14 cellular contexts compared by ENCODE assay signal in genomic region chr16:80825365-80825758, GRCh38. TPM values are rescaled to one million over a fixed set of nuclear protein-coding genes. Genes with fewer than 3 reads are reported as not detected.
DNase-seq lines count a peak whose midpoint lies in the region; ATAC-seq, FAIRE-seq and TF ChIP-seq lines count a peak whose summit lies in the region.
"Had no signal": no experiment of that assay in that cellular context is flagged by ENCODE, and none has a peak within 500 bp of the region (broad histone marks: within the 10 kb centered on the region; RNA-seq: fewer than 3 reads in every experiment).

No MANE protein-coding gene starts in this region.

- H4K5ac ChIP-seq in IMR-90 (ENCODE audit: low read depth, low read length) (no peak overlapping the region), H1 (ENCODE audit: insufficient read length, low read depth, low read length) (no peak overlapping the region)

- dilution Hi-C loops in IMR-90 (cut with HindIII; ENCODE audit: low sequenced_read_pairs, unreplicated experiment), result no loop called here

- TF ChIP-seq RAD21 in A549 (conservative IDR thresholded peaks at IDR 0.05 in 1 of 2, IDR thresholded peaks at IDR 0.05 in 1 of 2), result no peak
- TF ChIP-seq RAD21 in IMR-90 (IDR thresholded peaks at IDR 0.05; ENCODE audit: low read length), result no peak
- TF ChIP-seq RAD21 in H1 (IDR thresholded peaks at IDR 0.05 in 1 of 2, conservative IDR thresholded peaks at IDR 0.05 in 1 of 2; ENCODE audit: low read depth in 2 of 2, low read length in 2 of 2), result no peak

- H3K9ac ChIP-seq in IMR-90 (ENCODE audit: low read depth, low read length) (no peak overlapping the region), H1 (replicated peaks in 1 of 4; ENCODE audit: extremely low read depth in 1 of 4, low read depth in 3 of 4, low read length in 3 of 4) (no peak overlapping the region)
- H3K9ac ChIP-seq: BLaER1 had no signal

- H3K79me2 ChIP-seq in H1 (ENCODE audit: control insufficient read depth in 1 of 2, insufficient read depth in 2 of 2, low read length in 2 of 2), result no peaks in the 10 kb centered on the region

- TF ChIP-seq CTCF in A549 (IDR thresholded peaks at IDR 0.05) (no peak), IMR-90 (conservative IDR thresholded peaks at IDR 0.05; ENCODE audit: low read depth, low read length) (no peak), H1 (IDR thresholded peaks at IDR 0.05; ENCODE audit: control extremely low read depth in 1 of 3, insufficient read depth in 1 of 3, low read depth in 1 of 3, low read length in 3 of 3) (no peak)
- TF ChIP-seq CTCF in CD8-positive, alpha-beta T cell (IDR thresholded peaks at IDR 0.05), result no peak

- H3K27ac ChIP-seq in A549 (no peak overlapping the region), IMR-90 (ENCODE audit: insufficient read depth, low read length) (no peak overlapping the region), H1 (ENCODE audit: low read depth, low read length) (no peak overlapping the region)
- no peak overlapping the region for H3K27ac ChIP-seq in CD8-positive, alpha-beta T cell (ENCODE audit: low read depth, low read length)
- H3K27ac ChIP-seq: BLaER1 had no signal

- H3K4me3 ChIP-seq in A549 (no peak overlapping the region), IMR-90 (ENCODE audit: insufficient read depth, low read depth, low read length) (no peak overlapping the region), H1 (ENCODE audit: extremely low read depth in 1 of 4, insufficient read depth in 2 of 4, low read depth in 3 of 4, low read length in 4 of 4) (no peak overlapping the region)
- H3K4me3 ChIP-seq in CD8-positive, alpha-beta T cell (ENCODE audit: low read depth, low read length), result no peak overlapping the region
- H3K4me3 ChIP-seq: BLaER1 had no signal

- H3K4me1 ChIP-seq in A549 (no peaks in the 10 kb centered on the region), IMR-90 (ENCODE audit: control insufficient read depth, insufficient read depth, low read length) (no peaks in the 10 kb centered on the region), H1 (replicated peaks in 1 of 4; ENCODE audit: control insufficient read depth in 3 of 4, insufficient read depth in 4 of 4, low read length in 3 of 4) (no peaks in the 10 kb centered on the region)
- no peaks in the 10 kb centered on the region for H3K4me1 ChIP-seq in CD8-positive, alpha-beta T cell (ENCODE audit: insufficient read depth, low read length)
- H3K4me1 ChIP-seq: BE2C, Caco-2 had no signal

- H2BK5ac ChIP-seq in IMR-90 (ENCODE audit: low read depth, low read length, poor library complexity, severe bottlenecking) (no peak overlapping the region), H1 (ENCODE audit: low read depth, low read length) (no peak overlapping the region)

- H3K36me3 ChIP-seq in IMR-90 (ENCODE audit: control insufficient read depth, insufficient read depth, low read length), result no peaks in the 10 kb centered on the region
- no peaks in the 10 kb centered on the region for H3K36me3 ChIP-seq in H1 (ENCODE audit: control insufficient read depth in 2 of 4, insufficient read depth in 4 of 4, low read length in 3 of 4)
- no peaks in the 10 kb centered on the region for H3K36me3 ChIP-seq in CD8-positive, alpha-beta T cell (ENCODE audit: insufficient read depth, low read length)
- H3K36me3 ChIP-seq: BE2C, BLaER1 had no signal

- H4K91ac ChIP-seq in IMR-90 (ENCODE audit: insufficient read depth, low read depth, low read length), result no peak overlapping the region
- no peak overlapping the region for H4K91ac ChIP-seq in H1 (replicated peaks; ENCODE audit: insufficient read length, low read length)

- intact Hi-C loops in IMR-90 (cut with micrococcal nuclease), result loop anchor here (5.0 kb wide), 1 partner anchor 298 kb away; no protein-coding TSS in a partner anchor
- intact Hi-C loops in CD8-positive, alpha-beta T cell (cut with DNase I, micrococcal nuclease), result loop anchor here in 1 of 2 experiments (2.0 kb wide), 1 partner anchor 299 kb away; no protein-coding TSS in a partner anchor

- H3K23ac ChIP-seq in IMR-90 (ENCODE audit: low read depth, low read length), result no peak overlapping the region
- no peak overlapping the region for H3K23ac ChIP-seq in H1 (ENCODE audit: insufficient read length)

- no peaks in the 10 kb centered on the region for H3K4me1 Mint-ChIP-seq in T-cell
- peaks cover 2% of the 10 kb centered on the region for H3K4me1 Mint-ChIP-seq in CD8-positive, alpha-beta T cell (ENCODE audit: low read depth)
- H3K4me1 Mint-ChIP-seq: CD14-positive monocyte had no signal

- H3K56ac ChIP-seq in IMR-90 (ENCODE audit: extremely low read depth, insufficient read depth, low read length) (no peak overlapping the region), H1 (replicated peaks; ENCODE audit: insufficient read length, low read depth, low read length) (no peak overlapping the region)

- no peak overlapping the region for H3K14ac ChIP-seq in IMR-90 (replicated peaks; ENCODE audit: low read depth, low read length)
- H3K14ac ChIP-seq in H1 (ENCODE audit: insufficient read length), result no peak overlapping the region

- no peaks in the 10 kb centered on the region for H3K36me3 Mint-ChIP-seq in T-cell
- no peaks in the 10 kb centered on the region for H3K36me3 Mint-ChIP-seq in CD8-positive, alpha-beta T cell
- H3K36me3 Mint-ChIP-seq: CD14-positive monocyte; CD4-positive, alpha-beta memory T cell; CD4-positive, CD25-positive, alpha-beta regulatory T cell had no signal

- H3K79me1 ChIP-seq in IMR-90 (ENCODE audit: low read depth in 1 of 2, low read length in 2 of 2), result no peaks in the 10 kb centered on the region
- no peaks in the 10 kb centered on the region for H3K79me1 ChIP-seq in H1 (ENCODE audit: low read depth, low read length)

- H2BK15ac ChIP-seq in IMR-90 (ENCODE audit: low read depth, low read length), result no peak overlapping the region
- H2BK15ac ChIP-seq in H1 (ENCODE audit: low read length), result no peak overlapping the region

- no peaks in the 10 kb centered on the region for H4K20me1 ChIP-seq in IMR-90 (ENCODE audit: insufficient read depth, low read length)
- no peaks in the 10 kb centered on the region for H4K20me1 ChIP-seq in H1 (replicated peaks in 1 of 2; ENCODE audit: control insufficient read depth in 1 of 2, insufficient read depth in 2 of 2, low read length in 2 of 2)
- H4K20me1 ChIP-seq: BLaER1 had no signal

- POLR2A ChIA-PET in A549 (lab: Yijun Ruan, JAX) (interaction anchor here (0.6 kb wide), 1 partner anchor 408 kb away, joined by 6 read pairs; no protein-coding TSS in a partner anchor), IMR-90 (lab: Charles Lee; ENCODE audit: unreplicated experiment) (no interaction called here), H1 (lab: Charles Lee; ENCODE audit: partially characterized antibody) (no interaction called here), T-cell (lab: Charles Lee) (no interaction called here)
- POLR2A ChIA-PET in CD8-positive, alpha-beta T cell (lab: Charles Lee), result no interaction called here

- no peaks in the 10 kb centered on the region for H3K27me3 ChIP-seq in IMR-90 (ENCODE audit: control insufficient read depth, insufficient read depth, low read length)
- H3K27me3 ChIP-seq in H1 (replicated peaks in 1 of 4; ENCODE audit: control insufficient read depth in 3 of 4, extremely low read depth in 1 of 4, insufficient read depth in 3 of 4, low read length in 3 of 4), result no peaks in the 10 kb centered on the region
- no peaks in the 10 kb centered on the region for H3K27me3 ChIP-seq in CD8-positive, alpha-beta T cell (ENCODE audit: insufficient read depth, low read length)
- H3K27me3 ChIP-seq: BE2C, BLaER1 had no signal

- peaks cover 4 to 7% of the 10 kb centered on the region in 2 donors for H3K27me3 Mint-ChIP-seq in T-cell
- peaks cover 6% of the 10 kb centered on the region for H3K27me3 Mint-ChIP-seq in CD8-positive, alpha-beta T cell (ENCODE audit: low read depth)

- H3K4me3 Mint-ChIP-seq in T-cell, result no peak overlapping the region
- H3K4me3 Mint-ChIP-seq in CD8-positive, alpha-beta T cell, result no peak overlapping the region
- H3K4me3 Mint-ChIP-seq: CD14-positive monocyte; CD4-positive, alpha-beta memory T cell; CD4-positive, CD25-positive, alpha-beta regulatory T cell had no signal

- H3K23me2 ChIP-seq in H1 (ENCODE audit: low read depth, low read length), result no peaks in the 10 kb centered on the region

- H3K9me1 ChIP-seq in IMR-90 (ENCODE audit: insufficient read depth, low read length), result no peaks in the 10 kb centered on the region

- H2AK5ac ChIP-seq in IMR-90 (ENCODE audit: low read depth, low read length) (no peak overlapping the region), H1 (ENCODE audit: low read depth, low read length) (no peak overlapping the region)

- FAIRE-seq in A549 (lab: Jason Lieb, UNC) (no peak), H1 (lab: Jason Lieb, UNC) (no peak)
- FAIRE-seq: D721Med had no signal

- CTCF ChIA-PET in A549 (lab: Yijun Ruan, JAX) (interaction anchor here (0.6 to 1.8 kb wide), 9 partner anchors 8 to 211 kb away, joined by 3 to 5 read pairs (median 3); partner anchors contain the start of gene ATMIN), IMR-90 (lab: Yijun Ruan, JAX) (interaction anchor here (0.6 to 1.7 kb wide), 6 partner anchors 13 to 368 kb away, joined by 3 to 7 read pairs (median 3); no protein-coding TSS in a partner anchor), H1 (lab: Charles Lee; ENCODE audit: partially characterized antibody) (interaction anchor here (0.6 to 2.5 kb wide), 12 partner anchors 8 to 298 kb away, joined by 3 to 15 read pairs (median 4); no protein-coding TSS in a partner anchor), T-cell (lab: Charles Lee) (interaction anchor here (0.6 to 1.3 kb wide), 5 partner anchors 17 to 325 kb away, joined by 4 read pairs; no protein-coding TSS in a partner anchor)
- CTCF ChIA-PET in CD8-positive, alpha-beta T cell (lab: Charles Lee), result interaction anchor here (0.7 to 4.1 kb wide), 8 partner anchors 8 to 303 kb away, joined by 3 to 34 read pairs (median 4); no protein-coding TSS in a partner anchor

- WGBS in A549 (ENCODE audit: missing lambda C conversion rate), result 85% methylated on average over 1 of the region's 1 CpG
- WGBS in IMR-90 (ENCODE audit: extremely low coverage in 2 of 2, insufficient read length in 1 of 2), 2 experiments, result no CpG with 5 or more reads among the region's 1 CpG
- 96% methylated on average over 1 of the region's 1 CpG; no CpG with 5 or more reads in 1 of the 2 experiments for WGBS in H1 (ENCODE audit: extremely low coverage in 1 of 2, insufficient coverage in 1 of 2, insufficient read length in 1 of 2, insufficient replicate concordance in 2 of 2, low coverage in 1 of 2, low lambda C conversion rate in 2 of 2, missing lambda C conversion rate in 1 of 2), 2 experiments

- no peak overlapping the region for H2BK12ac ChIP-seq in H1 (ENCODE audit: low read depth, low read length)

- H4K8ac ChIP-seq in IMR-90 (ENCODE audit: low read depth in 2 of 2, low read length in 2 of 2), result no peak overlapping the region
- H4K8ac ChIP-seq in H1 (ENCODE audit: extremely low read depth, insufficient read depth, low read length), result no peak overlapping the region

- no peak overlapping the region for H3K4ac ChIP-seq in IMR-90 (ENCODE audit: low read depth, low read length)
- no peak overlapping the region for H3K4ac ChIP-seq in H1 (replicated peaks; ENCODE audit: insufficient read length, low read depth, low read length)

- in situ Hi-C loops in IMR-90 (cut with MboI; ENCODE audit: low sequenced_read_pairs), result no loop called here

- H2AK9ac ChIP-seq in IMR-90 (replicated peaks; ENCODE audit: low read depth, low read length, poor library complexity), result no peak overlapping the region

- TF ChIP-seq EP300 in A549 (IDR thresholded peaks at IDR 0.05) (no peak), H1 (IDR thresholded peaks at IDR 0.05; ENCODE audit: borderline replicate concordance in 1 of 2, low read depth in 2 of 2, low read length in 2 of 2) (no peak)

- H2BK120ac ChIP-seq in IMR-90 (ENCODE audit: low read depth, low read length), result no peak overlapping the region
- no peak overlapping the region for H2BK120ac ChIP-seq in H1 (replicated peaks; ENCODE audit: low read depth, low read length)

- no peak overlapping the region for H3K27ac Mint-ChIP-seq in T-cell
- H3K27ac Mint-ChIP-seq in CD8-positive, alpha-beta T cell, result no peak overlapping the region
- H3K27ac Mint-ChIP-seq: CD14-positive monocyte; CD4-positive, alpha-beta memory T cell; CD4-positive, CD25-positive, alpha-beta regulatory T cell had no signal

- TF ChIP-seq POLR2A in A549 (IDR thresholded peaks at IDR 0.05; ENCODE audit: low read length) (no peak), IMR-90 (IDR thresholded peaks at IDR 0.05; ENCODE audit: low read depth, low read length) (no peak), H1 (IDR thresholded peaks at IDR 0.05; ENCODE audit: control extremely low read depth in 1 of 2, low read depth in 2 of 2, low read length in 2 of 2) (no peak)

- H3K4me2 ChIP-seq in A549, result no peak overlapping the region
- H3K4me2 ChIP-seq in IMR-90 (ENCODE audit: low read depth, low read length), result no peak overlapping the region
- H3K4me2 ChIP-seq in H1 (ENCODE audit: insufficient read depth in 1 of 2, low read depth in 2 of 2, low read length in 2 of 2), result no peak overlapping the region
- H3K4me2 ChIP-seq: BLaER1 had no signal

- no TSS peak for BruUV-seq in IMR-90 (replicated peaks; lab: Mats Ljungman, UMichigan)

- no peak overlapping the region for H3K18ac ChIP-seq in IMR-90 (ENCODE audit: low read depth, low read length)
- H3K18ac ChIP-seq in H1 (ENCODE audit: extremely low read depth, low read length), result no peak overlapping the region

- DNase-seq in A549 (ENCODE audit: low read depth in 1 of 2, low spot score in 1 of 2) (no peak), IMR-90 (no peak), H1 (ENCODE audit: low read depth in 1 of 2, low spot score in 2 of 2) (no peak), T-cell (no peak), HPDE6-E6E7 (ENCODE audit: extremely low spot score) (no peak)
- no peak for DNase-seq in CD8-positive, alpha-beta T cell
- DNase-seq: GF-D8 had no signal

- H2AFZ ChIP-seq in IMR-90 (replicated peaks; ENCODE audit: low read length, poor library complexity) (no peak overlapping the region), H1 (ENCODE audit: low read length) (no peak overlapping the region)

- no peaks in the 10 kb centered on the region for H3K9me3 Mint-ChIP-seq in T-cell
- H3K9me3 Mint-ChIP-seq in CD8-positive, alpha-beta T cell, result no peaks in the 10 kb centered on the region
- H3K9me3 Mint-ChIP-seq: CD14-positive monocyte; CD4-positive, alpha-beta memory T cell; CD4-positive, CD25-positive, alpha-beta regulatory T cell had no signal

- H2BK20ac ChIP-seq in IMR-90 (ENCODE audit: low read depth, low read length) (no peak overlapping the region), H1 (ENCODE audit: low read length) (no peak overlapping the region)

- ATAC-seq in A549 (no peak), IMR-90 (ENCODE audit: low read depth) (no peak), T-cell (replicated peaks in 1 of 4) (no peak)
- ATAC-seq in CD8-positive, alpha-beta T cell, result no peak

- H3K9me3 ChIP-seq in A549 (peaks cover 13% of the 10 kb centered on the region), IMR-90 (ENCODE audit: control insufficient read depth, insufficient read depth, low read length) (no peaks in the 10 kb centered on the region), H1 (ENCODE audit: insufficient read depth in 2 of 2, low read depth in 1 of 2, low read length in 1 of 2) (peaks cover 0 to 9% of the 10 kb centered on the region in 2 experiments; a peak in 1 of 4 replicates)
- H3K9me3 ChIP-seq in CD8-positive, alpha-beta T cell (ENCODE audit: low read length), result no peaks in the 10 kb centered on the region
- H3K9me3 ChIP-seq: BE2C, BLaER1, Caco-2 had no signal

RNA-seq across cellular contexts. Expression of gene CDYL2, which starts 21.0 kb away (rescaled TPM):
- polyA plus RNA-seq in A549 (2011; rRNA removed) (0.09 and 0.10 TPM in 2 replicates), A549 (2017; fragmentation: RNase III; extraction: RNeasy Plus Mini Kit Qiagen cat#74134 plus additional on column Dnase treatment) (0.03 to 0.07 TPM (median 0.05 TPM) in 3 replicates), IMR-90 (2012; rRNA removed) (0.93 and 1.2 TPM in 2 replicates), H1 (2011; rRNA removed) (0.33 and 0.38 TPM in 2 replicates)
- 0.04 TPM in 2 replicates for polyA plus RNA-seq in A549 (2012; cell fraction: cytosol; rRNA removed)
- 0.05 and 0.07 TPM in 2 replicates for polyA plus RNA-seq in A549 (2012; cell fraction: nucleus; rRNA removed)
- 0.19 and 0.95 TPM in 2 replicates for polyA minus RNA-seq in A549 (2011; rRNA and poly(A)+ RNA removed)
- total RNA-seq in IMR-90 (2012; rRNA removed) (3.9 and 4.4 TPM in 2 replicates), T-cell (10 to 100 TPM; 15.4 to 45.4 (median 32.1) TPM)
- polyA plus RNA-seq in IMR-90 (2012; cell fraction: cytosol; rRNA removed), result 0.40 and 0.66 TPM in 2 replicates
- 0.91 and 1.8 TPM in 2 replicates for polyA plus RNA-seq in IMR-90 (2012; cell fraction: nucleus; rRNA removed; ENCODE audit: low replicate concordance)
- total RNA-seq in H1 (2021; fragmentation: NEBNext Ultra II Directional; extraction: Animal tissue kit (Norgen Biotek cat#: 25700)), result 5.3 and 6.0 TPM in 2 replicates
- polyA plus RNA-seq in H1 (2011; cell fraction: cytosol; rRNA removed), result 0.26 TPM
- 0.44 TPM for polyA plus RNA-seq in H1 (2011; cell fraction: nucleus; rRNA removed)
- 0.56 to 0.92 TPM (median 0.87 TPM) in 4 replicates for polyA plus RNA-seq in H1 (2012, experiment 1 of 2)
- 0.01 TPM for polyA plus RNA-seq in H1 (2012, experiment 2 of 2)
- polyA plus RNA-seq in H1 (2013, experiment 1 of 2), result 1.1 TPM
- polyA plus RNA-seq in H1 (2013, experiment 2 of 2), result 1.0 TPM
- 3.2 and 3.3 TPM in 2 replicates for polyA minus RNA-seq in H1 (2011; rRNA and poly(A)+ RNA removed)
- 1.1 TPM for polyA minus RNA-seq in H1 (2011; cell fraction: cytosol; rRNA and poly(A)+ RNA removed)
- 3.1 TPM for polyA minus RNA-seq in H1 (2011; cell fraction: nucleus; rRNA and poly(A)+ RNA removed)
- total RNA-seq in CD8-positive, alpha-beta T cell, result 10 to 100 TPM; 19.4 to 19.9 TPM

Comparison
In these comparisons a context has a peak if more than half of its experiments do, and no peak if none do; other contexts are left out.
1. Of the 18 proteins assayed by ChIP-seq in both H1 and A549: peak only in H1: none; only in A549: none; in both: MAFK; in neither: 17.